Comparison of ENCODE assay signal across 25 cellular contexts in the genomic region with DNA sequence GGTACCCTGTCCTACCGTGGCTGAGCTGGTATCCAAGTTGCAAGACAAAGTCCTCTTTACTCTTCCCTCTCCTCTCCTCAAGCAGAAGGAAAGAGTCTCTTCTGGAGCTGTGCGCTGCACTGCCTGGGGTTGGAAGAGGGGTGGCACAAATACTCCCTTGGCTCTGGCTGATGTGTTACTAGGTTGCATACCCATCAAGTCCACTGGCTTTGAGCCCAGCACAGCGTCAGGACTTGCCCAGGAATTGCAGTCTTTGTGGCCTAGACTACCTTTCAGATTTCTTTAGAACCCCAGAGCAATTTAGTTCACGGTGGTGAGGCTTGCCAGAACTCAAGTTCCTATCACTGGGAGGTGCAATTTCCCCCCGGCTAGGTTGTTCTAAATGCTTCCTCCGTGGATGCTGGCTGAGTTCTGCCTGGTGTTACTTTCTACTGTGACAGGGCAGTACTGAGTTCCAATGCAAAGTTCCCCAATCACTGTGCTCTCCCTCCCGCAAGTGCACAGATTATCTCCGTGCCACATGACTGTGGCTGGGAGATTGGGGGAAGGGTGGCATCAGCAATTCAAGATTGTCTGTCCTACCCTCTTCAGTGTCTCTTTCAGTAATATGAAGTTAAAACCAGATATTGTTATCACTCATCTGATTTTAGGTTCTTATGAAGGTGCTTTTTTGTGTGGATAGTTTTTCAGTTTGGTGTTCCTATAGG. TPM values are rescaled to one million over a fixed set of nuclear protein-coding genes. Genes with fewer than 3 reads are reported as not detected.
DNase-seq lines count a peak whose midpoint lies in the region; ATAC-seq and TF ChIP-seq lines count a peak whose summit lies in the region.
"Had no signal": no experiment of that assay in that cellular context is flagged by ENCODE, and none has a peak within 500 bp of the region (broad histone marks: within the 10 kb centered on the region; RNA-seq: fewer than 3 reads in every experiment).

No MANE protein-coding gene starts in this region.

- intact Hi-C loops in mammary epithelial cell (cut with micrococcal nuclease), result no loop called here

- no peaks in the 10 kb centered on the region for H4K20me1 ChIP-seq in GM23338 (replicated peaks; ENCODE audit: insufficient read depth)
- no peaks in the 10 kb centered on the region for H4K20me1 ChIP-seq in mammary epithelial cell (ENCODE audit: insufficient read depth, low read length)
- H4K20me1 ChIP-seq in neural progenitor cell (ENCODE audit: low read depth), result no peaks in the 10 kb centered on the region

- H3K27ac ChIP-seq in GM23338 (ENCODE audit: low read depth), result no peak overlapping the region
- no peak overlapping the region for H3K27ac ChIP-seq in mammary epithelial cell (ENCODE audit: insufficient read depth, low read depth, low read length)
- no peak overlapping the region for H3K27ac ChIP-seq in neural progenitor cell
- H3K27ac ChIP-seq: SK-N-MC had no signal

- H3K4me3 ChIP-seq in GM23338 (no peak overlapping the region), mammary epithelial cell (replicated peaks in 1 of 3; ENCODE audit: insufficient read depth in 1 of 3, low read depth in 2 of 3, low read length in 3 of 3) (no peak overlapping the region), neural progenitor cell (no peak overlapping the region)
- H3K4me3 ChIP-seq: MG63, SK-N-MC had no signal

- no peak overlapping the region for H3K4me3 Mint-ChIP-seq in GM23338
- no peak overlapping the region for H3K4me3 Mint-ChIP-seq in neural progenitor cell
- H3K4me3 Mint-ChIP-seq: CD4-positive, alpha-beta memory T cell had no signal

- H3K36me3 Mint-ChIP-seq in GM23338 (ENCODE audit: low read depth) (peaks cover 22% of the 10 kb centered on the region), neural progenitor cell (peaks cover 3% of the 10 kb centered on the region)
- H3K36me3 Mint-ChIP-seq: CD4-positive, alpha-beta memory T cell had no signal

- H3K9ac ChIP-seq in mammary epithelial cell (ENCODE audit: insufficient read depth, low read length) (no peak overlapping the region), neural progenitor cell (no peak overlapping the region)

- TF ChIP-seq CTCF in GM23338 (conservative IDR thresholded peaks at IDR 0.05; ENCODE audit: low read depth in 2 of 2), result no peak
- TF ChIP-seq CTCF in mammary epithelial cell (conservative IDR thresholded peaks at IDR 0.05 in 1 of 2, IDR thresholded peaks at IDR 0.05 in 1 of 2; ENCODE audit: extremely low read depth in 1 of 2, insufficient read depth in 1 of 2, low read depth in 1 of 2, low read length in 2 of 2), result no peak
- no peak for TF ChIP-seq CTCF in neural progenitor cell (IDR thresholded peaks at IDR 0.05)

- in situ Hi-C loops in mammary epithelial cell (cut with MboI; ENCODE audit: low sequenced_read_pairs in 2 of 2), result no loop called here

- H2AFZ ChIP-seq in GM23338 (peak overlapping the region; percentile 72), mammary epithelial cell (ENCODE audit: low read depth, low read length) (peak overlapping the region; percentile 76), neural progenitor cell (replicated peaks) (peak overlapping the region; percentile 15)

- CTCF ChIA-PET in mammary epithelial cell (lab: Charles Lee; ENCODE audit: low non-redundant PET), result no interaction called here

- H3K9me2 ChIP-seq in GM23338 (ENCODE audit: insufficient read depth), result peaks cover 6% of the 10 kb centered on the region

- peaks cover 37% of the 10 kb centered on the region for H3K9me3 Mint-ChIP-seq in GM23338
- H3K9me3 Mint-ChIP-seq in neural progenitor cell, result peaks cover 23% of the 10 kb centered on the region

- 50% methylated on average over 8 of the region's 8 CpGs for WGBS in mammary epithelial cell (ENCODE audit: low coverage, missing lambda C conversion rate)

- DNase-seq in GM23338 (ENCODE audit: low spot score) (no peak), NCI-H1105 (lab: John Stamatoyannopoulos, UW) (peak; percentile 4), mammary epithelial cell (peak; percentile 48), neural progenitor cell (ENCODE audit: low spot score) (no peak), HK-2 (ENCODE audit: unreplicated experiment) (no peak), 8988T (no peak)
- no peak for DNase-seq in activated naive CD4-positive, alpha-beta T cell treated with anti-CD3 and anti-CD28 coated beads, Interleukin-2, amount 50 U/mL, for 16 hours
- DNase-seq: C1 segment of cervical spinal cord; CD4-positive, alpha-beta memory T cell; COR-L47; DMS79; EL; GF-D8; KBM-7; MG63; NCI-H1417; NCI-H1694; NCI-H2029 treated with DMSO at 0.1 percent for 48 hours; NCI-H446 treated with DMSO at 0.1 percent for 48 hours; NCI-H526; NCI-H82; SHP77 treated with DMSO at 0.1 percent for 48 hours had no signal

- H3K9me3 ChIP-seq in mammary epithelial cell (replicated peaks; ENCODE audit: insufficient read depth, low read length) (peaks cover 4% of the 10 kb centered on the region), neural progenitor cell (ENCODE audit: low read depth) (no peaks in the 10 kb centered on the region)
- H3K9me3 ChIP-seq: MG63 had no signal

- peaks cover 3% of the 10 kb centered on the region; the same call in 2 of the 3 replicates for H3K4me1 Mint-ChIP-seq in GM23338
- H3K4me1 Mint-ChIP-seq in neural progenitor cell, result no peaks in the 10 kb centered on the region
- H3K4me1 Mint-ChIP-seq: CD4-positive, alpha-beta memory T cell had no signal

- no peaks in the 10 kb centered on the region for H3K36me3 ChIP-seq in GM23338 (ENCODE audit: insufficient read depth)
- no peaks in the 10 kb centered on the region for H3K36me3 ChIP-seq in mammary epithelial cell (ENCODE audit: insufficient read depth, low read length)
- H3K36me3 ChIP-seq in neural progenitor cell, result peaks cover 7% of the 10 kb centered on the region
- H3K36me3 ChIP-seq: MG63 had no signal

- no peak overlapping the region; the same call in 1 of the 2 replicates for H3K27ac Mint-ChIP-seq in GM23338
- H3K27ac Mint-ChIP-seq in neural progenitor cell, result no peak overlapping the region
- H3K27ac Mint-ChIP-seq: CD4-positive, alpha-beta memory T cell had no signal

- H3F3A ChIP-seq in GM23338 (replicated peaks; ENCODE audit: low read depth) (no peaks in the 10 kb centered on the region), neural progenitor cell (ENCODE audit: low read depth) (no peaks in the 10 kb centered on the region)

- H3K4me2 ChIP-seq in GM23338, result no peak overlapping the region
- H3K4me2 ChIP-seq in mammary epithelial cell (ENCODE audit: insufficient read depth, low read depth, low read length), result no peak overlapping the region
- H3K4me2 ChIP-seq in neural progenitor cell, result no peak overlapping the region

- peaks cover 3% of the 10 kb centered on the region for H3K27me3 Mint-ChIP-seq in GM23338 (ENCODE audit: insufficient read depth, low read depth, poor library complexity)
- peaks cover 3% of the 10 kb centered on the region for H3K27me3 Mint-ChIP-seq in neural progenitor cell (ENCODE audit: insufficient read depth, low read depth)

- no peaks in the 10 kb centered on the region for H3K79me2 ChIP-seq in GM23338 (replicated peaks; ENCODE audit: insufficient read depth)
- H3K79me2 ChIP-seq in mammary epithelial cell (ENCODE audit: insufficient read depth, low read length), result no peaks in the 10 kb centered on the region
- H3K79me2 ChIP-seq in neural progenitor cell (ENCODE audit: low read depth), result no peaks in the 10 kb centered on the region

- dilution Hi-C loops in mammary epithelial cell (cut with HindIII; ENCODE audit: low sequenced_read_pairs), result no loop called here

- H3K4me1 ChIP-seq in GM23338 (ENCODE audit: insufficient read depth) (peaks cover 3% of the 10 kb centered on the region; the same call in 1 of the 2 replicates), mammary epithelial cell (ENCODE audit: insufficient read depth, low read length) (peaks cover 23% of the 10 kb centered on the region), neural progenitor cell (no peaks in the 10 kb centered on the region)

- no peaks in the 10 kb centered on the region for H3K27me3 ChIP-seq in GM23338 (ENCODE audit: insufficient read depth)
- H3K27me3 ChIP-seq in mammary epithelial cell (ENCODE audit: insufficient read depth, low read length), result no peaks in the 10 kb centered on the region
- no peaks in the 10 kb centered on the region for H3K27me3 ChIP-seq in neural progenitor cell
- H3K27me3 ChIP-seq: MG63 had no signal

- BruUV-seq in mammary epithelial cell (replicated peaks; lab: Mats Ljungman, UMichigan), result no TSS peak

- ATAC-seq in GM23338, result no peak
- ATAC-seq: Panc1 had no signal

TF ChIP-seq in GM23338, 12 proteins besides CTCF, POLR2A, EP300 and RAD21 (continues in another document):
- TF ChIP-seq POLR2AphosphoS5 (IDR thresholded peaks at IDR 0.05; ENCODE audit: low read depth), result no peak
- TF ChIP-seq EZH2 (IDR thresholded peaks at IDR 0.05; ENCODE audit: low read depth, unreplicated experiment), result no peak
- TF ChIP-seq ZNF114 (CRISPR knock-in tag; IDR thresholded peaks at IDR 0.05), result no peak
- TF ChIP-seq NANOG (IDR thresholded peaks at IDR 0.05; ENCODE audit: borderline replicate concordance), result no peak
- TF ChIP-seq ZNF331 (CRISPR knock-in tag; IDR thresholded peaks at IDR 0.05; ENCODE audit: low read depth), result no peak
- no peak for TF ChIP-seq JUNB (IDR thresholded peaks at IDR 0.05; ENCODE audit: unreplicated experiment)
- TF ChIP-seq EZH2phosphoT487 (IDR thresholded peaks at IDR 0.05; ENCODE audit: unreplicated experiment), result no peak
- TF ChIP-seq, protein P1, sequence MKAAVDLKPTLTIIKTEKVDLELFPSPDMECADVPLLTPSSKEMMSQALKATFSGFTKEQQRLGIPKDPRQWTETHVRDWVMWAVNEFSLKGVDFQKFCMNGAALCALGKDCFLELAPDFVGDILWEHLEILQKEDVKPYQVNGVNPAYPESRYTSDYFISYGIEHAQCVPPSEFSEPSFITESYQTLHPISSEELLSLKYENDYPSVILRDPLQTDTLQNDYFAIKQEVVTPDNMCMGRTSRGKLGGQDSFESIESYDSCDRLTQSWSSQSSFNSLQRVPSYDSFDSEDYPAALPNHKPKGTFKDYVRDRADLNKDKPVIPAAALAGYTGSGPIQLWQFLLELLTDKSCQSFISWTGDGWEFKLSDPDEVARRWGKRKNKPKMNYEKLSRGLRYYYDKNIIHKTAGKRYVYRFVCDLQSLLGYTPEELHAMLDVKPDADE (IDR thresholded peaks at IDR 0.05), result no peak

RNA-seq across cellular contexts. Expression of a gene that starts 13.4 kb away (rescaled TPM):
- total RNA-seq in GM23338 (2014; rRNA removed; shearing (Covaris generic)), result 0.19 and 0.42 TPM in 2 replicates
- polyA plus RNA-seq in GM23338 (2016; fragmentation: Nextera tagmentation; extraction: Ambion mirVana), result 0.10 TPM in 1 of 2 replicates, not detected in the other
- total RNA-seq in mammary epithelial cell, result under 1 TPM in 1 of 2 donors, not detected in 1; 0.24 TPM
- 0.15 TPM for polyA plus RNA-seq in mammary epithelial cell
- not detected for polyA minus RNA-seq in mammary epithelial cell
- 16.8 and 27.3 TPM in 2 replicates for total RNA-seq in neural progenitor cell (ENCODE audit: low replicate concordance)
- total RNA-seq: CD4-positive, alpha-beta memory T cell; HT1080 had no signal
- polyA plus RNA-seq: CD4-positive, alpha-beta memory T cell had no signal

Comparison
In these comparisons a context has a peak if more than half of its experiments do, and no peak if none do; other contexts are left out.
1. DNase-seq: peak in NCI-H1105 (single experiment) and mammary epithelial cell (single experiment); none in GM23338 (single experiment), neural progenitor cell (single experiment), HK-2 (single experiment), activated naive CD4-positive, alpha-beta T cell treated with anti-CD3 and anti-CD28 coated beads, Interleukin-2, amount 50 U/mL, for 16 hours (single experiment) and 8988T (single experiment).
2. H2AFZ ChIP-seq: peak in every context shown above with its lines; median percentile 76 in mammary epithelial cell; 72 in GM23338; 15 in neural progenitor cell.
3. RNA of a gene that starts 13.4 kb away (total RNA-seq): 16.8 to 27.3 TPM in neural progenitor cell; 0.19 to 0.42 TPM in GM23338 and 0.24 TPM in mammary epithelial cell; every median in the first group is over 10 times any median in the second.